In the genomic region with DNA sequence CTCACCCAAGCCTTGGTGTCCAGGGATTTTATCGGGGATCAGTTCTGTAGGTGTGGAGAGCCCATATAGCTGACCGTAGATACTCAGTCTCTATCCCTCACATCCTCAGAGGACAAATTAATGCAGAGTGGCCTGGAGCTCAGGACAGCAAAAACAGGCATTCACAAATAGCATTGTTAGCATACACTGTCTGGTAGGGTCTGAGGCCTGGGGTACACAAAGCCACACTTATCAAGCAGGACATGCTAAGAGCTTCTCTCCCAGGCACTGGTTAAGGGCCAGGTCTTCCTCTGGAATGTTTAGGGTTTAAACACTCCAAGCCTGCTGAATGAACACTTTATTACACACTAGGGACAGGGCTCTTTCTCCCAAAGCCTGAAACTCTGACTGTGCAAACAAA, we compare ENCODE assay signal across 24 cellular contexts.
"Had no signal": no experiment of that assay in that cellular context is flagged by ENCODE, and none has a peak within 500 bp of the region (broad histone marks: within the 10 kb centered on the region; RNA-seq: fewer than 3 reads in every experiment).

No MANE protein-coding gene starts in this region.

- DNase-seq: dermis blood vessel endothelial cell; effector memory CD4-positive, alpha-beta T cell; foreskin keratinocyte; heart left ventricle; left cardiac atrium; left lung; mesenchymal stem cell; midbrain; naive thymus-derived CD4-positive, alpha-beta T cell; ovary; posterior cingulate gyrus; retina; small intestine; stimulated activated CD4-positive, alpha-beta T cell treated with anti-CD3 and anti-CD28 coated beads, Interleukin-15, amount 100 ng/mL, for 24 hours; stimulated activated CD4-positive, alpha-beta T cell treated with anti-CD3 and anti-CD28 coated beads, Interleukin-2, amount 100 ng/mL, for 48 hours; stimulated activated naive CD4-positive, alpha-beta T cell; stimulated activated naive CD8-positive, alpha-beta T cell treated with anti-CD3 and anti-CD28 coated beads, Interleukin-15, amount 100 ng/mL, for 72 hours; trophoblast cell had no signal

- H3K9me3 Mint-ChIP-seq: central memory CD8-positive, alpha-beta T cell had no signal

- H3K4me3 Mint-ChIP-seq: central memory CD8-positive, alpha-beta T cell; naive thymus-derived CD4-positive, alpha-beta T cell; stimulated activated naive CD8-positive, alpha-beta T cell treated with anti-CD3 and anti-CD28 coated beads, Interleukin-15, amount 100 ng/mL, for 72 hours had no signal

- H3K27ac Mint-ChIP-seq: naive thymus-derived CD4-positive, alpha-beta T cell had no signal

- H3K36me3 Mint-ChIP-seq: naive thymus-derived CD4-positive, alpha-beta T cell had no signal

- ATAC-seq: foreskin keratinocyte; gastroesophageal sphincter; heart left ventricle; left cardiac atrium; left lung; naive thymus-derived CD4-positive, alpha-beta T cell; stimulated activated naive CD8-positive, alpha-beta T cell treated with anti-CD3 and anti-CD28 coated beads, Interleukin-15, amount 100 ng/mL, for 72 hours had no signal

- H3K4me1 Mint-ChIP-seq: central memory CD8-positive, alpha-beta T cell; naive thymus-derived CD4-positive, alpha-beta T cell; stimulated activated naive CD8-positive, alpha-beta T cell treated with anti-CD3 and anti-CD28 coated beads, Interleukin-15, amount 100 ng/mL, for 72 hours had no signal

- H3K27ac ChIP-seq: coronary artery, esophagus muscularis mucosa, foreskin keratinocyte, gastroesophageal sphincter, heart left ventricle, hepatocyte, left lung, ovary, suprapubic skin had no signal
